Comparison of ENCODE assay signal across 1 cellular context in the genomic region with DNA sequence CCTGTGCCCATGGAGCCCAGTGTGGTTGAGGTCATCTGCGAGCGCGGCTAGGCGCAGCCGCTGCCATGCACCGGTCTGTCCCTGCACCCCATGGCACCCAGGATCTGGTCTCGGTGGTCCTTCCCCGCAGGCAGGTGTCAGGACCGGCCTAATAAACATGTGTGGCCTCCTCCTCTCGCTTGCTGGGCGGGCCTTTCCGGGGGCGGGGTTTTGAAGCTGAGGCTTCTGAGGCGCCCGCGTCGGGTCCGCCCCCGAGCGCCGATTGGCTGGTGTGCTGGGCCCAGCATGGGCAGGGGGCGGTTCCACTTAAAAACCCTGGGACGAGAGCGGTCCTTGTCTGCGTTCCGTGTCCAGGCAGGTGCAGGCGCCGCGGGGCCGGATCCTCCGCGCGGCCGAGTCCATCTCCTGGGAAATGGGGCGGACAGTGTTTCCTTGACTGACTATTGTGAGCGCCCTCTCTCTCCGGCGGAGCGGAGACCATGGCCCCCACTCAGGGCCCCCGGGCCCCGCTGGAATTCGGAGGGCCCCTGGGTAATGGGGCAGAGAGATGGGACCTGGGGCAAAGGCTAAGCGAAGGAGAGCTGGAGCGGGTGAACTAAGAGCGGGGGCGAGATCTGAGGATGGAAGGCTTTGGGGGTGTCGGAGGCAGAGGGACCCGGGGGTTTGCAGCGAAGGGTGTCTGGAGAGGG.
A peak's percentile ranks its signal among the peaks of the same experiment; 100 is the strongest.
TF ChIP-seq lines count a peak whose summit lies in the region.

A gene (plus strand): TSS at position 336 of the 689 bp plus-strand sequence. CDS start 144 bp downstream, at position 480.

TF ChIP-seq in HepG2, 621 proteins besides CTCF, POLR2A, EP300 and RAD21 (continued from another document and continues in another):
- TF ChIP-seq, protein P1, sequence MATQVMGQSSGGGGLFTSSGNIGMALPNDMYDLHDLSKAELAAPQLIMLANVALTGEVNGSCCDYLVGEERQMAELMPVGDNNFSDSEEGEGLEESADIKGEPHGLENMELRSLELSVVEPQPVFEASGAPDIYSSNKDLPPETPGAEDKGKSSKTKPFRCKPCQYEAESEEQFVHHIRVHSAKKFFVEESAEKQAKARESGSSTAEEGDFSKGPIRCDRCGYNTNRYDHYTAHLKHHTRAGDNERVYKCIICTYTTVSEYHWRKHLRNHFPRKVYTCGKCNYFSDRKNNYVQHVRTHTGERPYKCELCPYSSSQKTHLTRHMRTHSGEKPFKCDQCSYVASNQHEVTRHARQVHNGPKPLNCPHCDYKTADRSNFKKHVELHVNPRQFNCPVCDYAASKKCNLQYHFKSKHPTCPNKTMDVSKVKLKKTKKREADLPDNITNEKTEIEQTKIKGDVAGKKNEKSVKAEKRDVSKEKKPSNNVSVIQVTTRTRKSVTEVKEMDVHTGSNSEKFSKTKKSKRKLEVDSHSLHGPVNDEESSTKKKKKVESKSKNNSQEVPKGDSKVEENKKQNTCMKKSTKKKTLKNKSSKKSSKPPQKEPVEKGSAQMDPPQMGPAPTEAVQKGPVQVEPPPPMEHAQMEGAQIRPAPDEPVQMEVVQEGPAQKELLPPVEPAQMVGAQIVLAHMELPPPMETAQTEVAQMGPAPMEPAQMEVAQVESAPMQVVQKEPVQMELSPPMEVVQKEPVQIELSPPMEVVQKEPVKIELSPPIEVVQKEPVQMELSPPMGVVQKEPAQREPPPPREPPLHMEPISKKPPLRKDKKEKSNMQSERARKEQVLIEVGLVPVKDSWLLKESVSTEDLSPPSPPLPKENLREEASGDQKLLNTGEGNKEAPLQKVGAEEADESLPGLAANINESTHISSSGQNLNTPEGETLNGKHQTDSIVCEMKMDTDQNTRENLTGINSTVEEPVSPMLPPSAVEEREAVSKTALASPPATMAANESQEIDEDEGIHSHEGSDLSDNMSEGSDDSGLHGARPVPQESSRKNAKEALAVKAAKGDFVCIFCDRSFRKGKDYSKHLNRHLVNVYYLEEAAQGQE (IDR thresholded peaks at IDR 0.05; ENCODE audit: borderline replicate concordance in 1 of 2, low read depth in 1 of 2, low read length in 2 of 2) = peak in 1 of 2 experiments; percentile 80; a peak in 1 of 4 replicates
- no peak for TF ChIP-seq THYN1 (CRISPR knock-in tag; IDR thresholded peaks at IDR 0.05; ENCODE audit: borderline replicate concordance, low read depth)
- no peak for TF ChIP-seq ZNF256 (CRISPR knock-in tag; conservative IDR thresholded peaks at IDR 0.05)
- TF ChIP-seq SMAD9 (CRISPR knock-in tag; IDR thresholded peaks at IDR 0.05) = no peak
- peak; percentile 75 for TF ChIP-seq HOXA5 (CRISPR knock-in tag; IDR thresholded peaks at IDR 0.05)
- TF ChIP-seq PLRG1 (conservative IDR thresholded peaks at IDR 0.05) = no peak
- 0 out of 2 replicates have a peak, but pooled peaks have one; percentile 34 for TF ChIP-seq ZNF12 (CRISPR knock-in tag; IDR thresholded peaks at IDR 0.05)
- no peak for TF ChIP-seq ZNF660 (CRISPR knock-in tag; IDR thresholded peaks at IDR 0.05; ENCODE audit: borderline replicate concordance, low read depth)
- TF ChIP-seq DR1 (CRISPR knock-in tag; IDR thresholded peaks at IDR 0.05) = peak; percentile 99
- TF ChIP-seq GATAD1 (CRISPR knock-in tag; IDR thresholded peaks at IDR 0.05) = 0 out of 2 replicates have a peak, but pooled peaks have one; percentile 28
- 0 out of 2 replicates have a peak, but pooled peaks have one; percentile 60 for TF ChIP-seq ZNF615 (CRISPR knock-in tag; IDR thresholded peaks at IDR 0.05; ENCODE audit: borderline replicate concordance)
- 0 out of 2 replicates have a peak, but pooled peaks have one; percentile 60 for TF ChIP-seq IRX3 (CRISPR knock-in tag; IDR thresholded peaks at IDR 0.05; ENCODE audit: borderline replicate concordance, low read depth)
- 0 out of 2 replicates have a peak, but pooled peaks have one; percentile 43 for TF ChIP-seq POGZ (CRISPR knock-in tag; IDR thresholded peaks at IDR 0.05)
- TF ChIP-seq, protein P2, sequence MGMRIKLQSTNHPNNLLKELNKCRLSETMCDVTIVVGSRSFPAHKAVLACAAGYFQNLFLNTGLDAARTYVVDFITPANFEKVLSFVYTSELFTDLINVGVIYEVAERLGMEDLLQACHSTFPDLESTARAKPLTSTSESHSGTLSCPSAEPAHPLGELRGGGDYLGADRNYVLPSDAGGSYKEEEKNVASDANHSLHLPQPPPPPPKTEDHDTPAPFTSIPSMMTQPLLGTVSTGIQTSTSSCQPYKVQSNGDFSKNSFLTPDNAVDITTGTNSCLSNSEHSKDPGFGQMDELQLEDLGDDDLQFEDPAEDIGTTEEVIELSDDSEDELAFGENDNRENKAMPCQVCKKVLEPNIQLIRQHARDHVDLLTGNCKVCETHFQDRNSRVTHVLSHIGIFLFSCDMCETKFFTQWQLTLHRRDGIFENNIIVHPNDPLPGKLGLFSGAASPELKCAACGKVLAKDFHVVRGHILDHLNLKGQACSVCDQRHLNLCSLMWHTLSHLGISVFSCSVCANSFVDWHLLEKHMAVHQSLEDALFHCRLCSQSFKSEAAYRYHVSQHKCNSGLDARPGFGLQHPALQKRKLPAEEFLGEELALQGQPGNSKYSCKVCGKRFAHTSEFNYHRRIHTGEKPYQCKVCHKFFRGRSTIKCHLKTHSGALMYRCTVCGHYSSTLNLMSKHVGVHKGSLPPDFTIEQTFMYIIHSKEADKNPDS (CRISPR knock-in tag; IDR thresholded peaks at IDR 0.05) = no peak
- peak; percentile 62 for TF ChIP-seq ZMYM4 (CRISPR knock-in tag; IDR thresholded peaks at IDR 0.05)
- peak; percentile 97 for TF ChIP-seq FIP1L1 (IDR thresholded peaks at IDR 0.05; ENCODE audit: borderline replicate concordance, insufficient read depth, low read depth, low read length)
- TF ChIP-seq CEBPG (CRISPR knock-in tag; IDR thresholded peaks at IDR 0.05) = 0 out of 2 replicates have a peak, but pooled peaks have one; percentile 11
- 0 out of 2 replicates have a peak, but pooled peaks have one; percentile 29 for TF ChIP-seq ZNF235 (CRISPR knock-in tag; IDR thresholded peaks at IDR 0.05; ENCODE audit: borderline replicate concordance)
- TF ChIP-seq DMAP1 (CRISPR knock-in tag; IDR thresholded peaks at IDR 0.05) = no peak
- TF ChIP-seq ZNF343 (CRISPR knock-in tag; IDR thresholded peaks at IDR 0.05) = peak; percentile 69; the same call in 1 of the 2 replicates
- TF ChIP-seq, protein P3, sequence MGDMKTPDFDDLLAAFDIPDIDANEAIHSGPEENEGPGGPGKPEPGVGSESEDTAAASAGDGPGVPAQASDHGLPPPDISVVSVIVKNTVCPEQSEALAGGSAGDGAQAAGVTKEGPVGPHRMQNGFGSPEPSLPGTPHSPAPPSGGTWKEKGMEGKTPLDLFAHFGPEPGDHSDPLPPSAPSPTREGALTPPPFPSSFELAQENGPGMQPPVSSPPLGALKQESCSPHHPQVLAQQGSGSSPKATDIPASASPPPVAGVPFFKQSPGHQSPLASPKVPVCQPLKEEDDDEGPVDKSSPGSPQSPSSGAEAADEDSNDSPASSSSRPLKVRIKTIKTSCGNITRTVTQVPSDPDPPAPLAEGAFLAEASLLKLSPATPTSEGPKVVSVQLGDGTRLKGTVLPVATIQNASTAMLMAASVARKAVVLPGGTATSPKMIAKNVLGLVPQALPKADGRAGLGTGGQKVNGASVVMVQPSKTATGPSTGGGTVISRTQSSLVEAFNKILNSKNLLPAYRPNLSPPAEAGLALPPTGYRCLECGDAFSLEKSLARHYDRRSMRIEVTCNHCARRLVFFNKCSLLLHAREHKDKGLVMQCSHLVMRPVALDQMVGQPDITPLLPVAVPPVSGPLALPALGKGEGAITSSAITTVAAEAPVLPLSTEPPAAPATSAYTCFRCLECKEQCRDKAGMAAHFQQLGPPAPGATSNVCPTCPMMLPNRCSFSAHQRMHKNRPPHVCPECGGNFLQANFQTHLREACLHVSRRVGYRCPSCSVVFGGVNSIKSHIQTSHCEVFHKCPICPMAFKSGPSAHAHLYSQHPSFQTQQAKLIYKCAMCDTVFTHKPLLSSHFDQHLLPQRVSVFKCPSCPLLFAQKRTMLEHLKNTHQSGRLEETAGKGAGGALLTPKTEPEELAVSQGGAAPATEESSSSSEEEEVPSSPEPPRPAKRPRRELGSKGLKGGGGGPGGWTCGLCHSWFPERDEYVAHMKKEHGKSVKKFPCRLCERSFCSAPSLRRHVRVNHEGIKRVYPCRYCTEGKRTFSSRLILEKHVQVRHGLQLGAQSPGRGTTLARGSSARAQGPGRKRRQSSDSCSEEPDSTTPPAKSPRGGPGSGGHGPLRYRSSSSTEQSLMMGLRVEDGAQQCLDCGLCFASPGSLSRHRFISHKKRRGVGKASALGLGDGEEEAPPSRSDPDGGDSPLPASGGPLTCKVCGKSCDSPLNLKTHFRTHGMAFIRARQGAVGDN (CRISPR knock-in tag; IDR thresholded peaks at IDR 0.05) = peak; percentile 58
- TF ChIP-seq, protein P4, sequence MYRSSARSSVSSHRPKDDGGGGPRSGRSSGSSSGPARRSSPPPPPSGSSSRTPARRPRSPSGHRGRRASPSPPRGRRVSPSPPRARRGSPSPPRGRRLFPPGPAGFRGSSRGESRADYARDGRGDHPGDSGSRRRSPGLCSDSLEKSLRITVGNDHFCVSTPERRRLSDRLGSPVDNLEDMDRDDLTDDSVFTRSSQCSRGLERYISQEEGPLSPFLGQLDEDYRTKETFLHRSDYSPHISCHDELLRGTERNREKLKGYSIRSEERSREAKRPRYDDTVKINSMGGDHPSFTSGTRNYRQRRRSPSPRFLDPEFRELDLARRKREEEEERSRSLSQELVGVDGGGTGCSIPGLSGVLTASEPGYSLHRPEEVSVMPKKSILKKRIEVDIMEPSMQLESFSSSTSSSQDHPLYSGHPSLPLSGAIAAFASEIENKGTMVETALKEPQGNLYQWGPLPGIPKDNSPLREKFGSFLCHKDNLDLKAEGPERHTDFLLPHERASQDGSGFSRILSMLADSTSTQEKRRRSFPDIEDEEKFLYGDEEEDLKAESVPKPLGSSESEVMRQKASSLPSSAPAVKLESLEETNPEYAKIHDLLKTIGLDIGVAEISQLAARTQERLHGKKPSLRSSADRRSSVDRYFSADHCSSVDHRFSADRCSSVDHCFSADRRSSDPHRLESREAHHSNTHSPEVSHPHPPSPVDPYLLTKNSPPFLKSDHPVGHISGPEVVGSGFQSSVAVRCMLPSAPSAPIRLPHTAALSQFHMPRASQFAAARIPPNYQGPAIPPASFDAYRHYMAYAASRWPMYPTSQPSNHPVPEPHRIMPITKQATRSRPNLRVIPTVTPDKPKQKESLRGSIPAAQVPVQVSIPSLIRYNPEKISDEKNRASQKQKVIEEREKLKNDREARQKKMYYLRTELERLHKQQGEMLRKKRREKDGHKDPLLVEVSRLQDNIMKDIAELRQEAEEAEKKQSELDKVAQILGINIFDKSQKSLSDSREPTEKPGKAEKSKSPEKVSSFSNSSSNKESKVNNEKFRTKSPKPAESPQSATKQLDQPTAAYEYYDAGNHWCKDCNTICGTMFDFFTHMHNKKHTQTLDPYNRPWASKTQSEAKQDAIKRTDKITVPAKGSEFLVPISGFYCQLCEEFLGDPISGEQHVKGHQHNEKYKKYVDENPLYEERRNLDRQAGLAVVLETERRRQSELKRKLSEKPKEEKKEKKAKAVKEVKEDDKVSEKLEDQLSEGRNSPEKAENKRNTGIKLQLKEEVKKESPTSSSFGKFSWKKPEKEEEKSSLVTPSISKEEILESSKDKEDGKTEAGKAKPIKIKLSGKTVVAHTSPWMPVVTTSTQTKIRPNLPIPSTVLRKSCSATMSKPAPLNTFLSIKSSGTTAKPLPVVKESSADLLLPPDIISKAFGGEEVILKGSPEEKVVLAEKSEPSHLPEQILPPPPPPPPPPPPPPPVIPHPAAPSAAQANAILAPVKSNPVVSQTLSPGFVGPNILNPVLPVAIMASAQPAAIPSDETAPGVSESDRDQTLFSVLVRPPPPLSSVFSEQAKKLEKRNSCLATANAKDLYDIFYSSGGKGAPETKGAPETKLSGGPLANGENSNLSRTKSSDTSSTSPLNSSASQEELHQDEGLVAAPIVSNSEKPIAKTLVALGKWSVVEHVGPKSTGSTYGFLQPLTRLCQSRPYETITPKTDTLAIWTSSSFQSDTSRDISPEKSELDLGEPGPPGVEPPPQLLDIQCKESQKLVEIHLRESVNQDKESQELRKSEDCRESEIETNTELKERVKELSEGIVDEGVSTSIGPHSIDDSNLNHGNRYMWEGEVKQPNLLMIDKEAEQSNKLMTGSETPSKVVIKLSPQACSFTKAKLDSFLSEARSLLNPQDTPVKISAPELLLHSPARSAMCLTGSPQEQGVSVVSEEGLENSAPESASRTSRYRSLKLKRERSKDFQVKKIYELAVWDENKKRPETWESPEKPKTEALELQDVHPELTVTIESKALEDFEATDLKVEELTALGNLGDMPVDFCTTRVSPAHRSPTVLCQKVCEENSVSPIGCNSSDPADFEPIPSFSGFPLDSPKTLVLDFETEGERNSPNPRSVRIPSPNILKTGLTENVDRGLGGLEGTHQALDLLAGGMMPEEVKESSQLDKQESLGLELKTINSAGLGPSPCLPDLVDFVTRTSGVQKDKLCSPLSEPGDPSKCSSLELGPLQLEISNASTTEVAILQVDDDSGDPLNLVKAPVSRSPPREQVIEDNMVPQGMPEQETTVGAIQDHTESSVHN (CRISPR knock-in tag; IDR thresholded peaks at IDR 0.05) = no peak
- TF ChIP-seq SIN3B (IDR thresholded peaks at IDR 0.05; ENCODE audit: low read length) = no peak
- no peak for TF ChIP-seq LCORL (IDR thresholded peaks at IDR 0.05)
- TF ChIP-seq LCORL (CRISPR knock-in tag; IDR thresholded peaks at IDR 0.05) = no peak
- TF ChIP-seq ZFP37 (CRISPR knock-in tag; IDR thresholded peaks at IDR 0.05; ENCODE audit: borderline replicate concordance) = no peak
- TF ChIP-seq, protein P5, sequence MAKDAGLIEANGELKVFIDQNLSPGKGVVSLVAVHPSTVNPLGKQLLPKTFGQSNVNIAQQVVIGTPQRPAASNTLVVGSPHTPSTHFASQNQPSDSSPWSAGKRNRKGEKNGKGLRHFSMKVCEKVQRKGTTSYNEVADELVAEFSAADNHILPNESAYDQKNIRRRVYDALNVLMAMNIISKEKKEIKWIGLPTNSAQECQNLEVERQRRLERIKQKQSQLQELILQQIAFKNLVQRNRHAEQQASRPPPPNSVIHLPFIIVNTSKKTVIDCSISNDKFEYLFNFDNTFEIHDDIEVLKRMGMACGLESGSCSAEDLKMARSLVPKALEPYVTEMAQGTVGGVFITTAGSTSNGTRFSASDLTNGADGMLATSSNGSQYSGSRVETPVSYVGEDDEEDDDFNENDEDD (CRISPR knock-in tag; IDR thresholded peaks at IDR 0.05; ENCODE audit: borderline replicate concordance) = no peak
- no peak for TF ChIP-seq ZKSCAN8 (CRISPR knock-in tag; IDR thresholded peaks at IDR 0.05; ENCODE audit: borderline replicate concordance)
- TF ChIP-seq MEF2D (CRISPR knock-in tag; IDR thresholded peaks at IDR 0.05) = peak; percentile 58; the same call in 1 of the 2 replicates
- no peak for TF ChIP-seq SMAD3 (CRISPR knock-in tag; IDR thresholded peaks at IDR 0.05)
- TF ChIP-seq, protein P6, sequence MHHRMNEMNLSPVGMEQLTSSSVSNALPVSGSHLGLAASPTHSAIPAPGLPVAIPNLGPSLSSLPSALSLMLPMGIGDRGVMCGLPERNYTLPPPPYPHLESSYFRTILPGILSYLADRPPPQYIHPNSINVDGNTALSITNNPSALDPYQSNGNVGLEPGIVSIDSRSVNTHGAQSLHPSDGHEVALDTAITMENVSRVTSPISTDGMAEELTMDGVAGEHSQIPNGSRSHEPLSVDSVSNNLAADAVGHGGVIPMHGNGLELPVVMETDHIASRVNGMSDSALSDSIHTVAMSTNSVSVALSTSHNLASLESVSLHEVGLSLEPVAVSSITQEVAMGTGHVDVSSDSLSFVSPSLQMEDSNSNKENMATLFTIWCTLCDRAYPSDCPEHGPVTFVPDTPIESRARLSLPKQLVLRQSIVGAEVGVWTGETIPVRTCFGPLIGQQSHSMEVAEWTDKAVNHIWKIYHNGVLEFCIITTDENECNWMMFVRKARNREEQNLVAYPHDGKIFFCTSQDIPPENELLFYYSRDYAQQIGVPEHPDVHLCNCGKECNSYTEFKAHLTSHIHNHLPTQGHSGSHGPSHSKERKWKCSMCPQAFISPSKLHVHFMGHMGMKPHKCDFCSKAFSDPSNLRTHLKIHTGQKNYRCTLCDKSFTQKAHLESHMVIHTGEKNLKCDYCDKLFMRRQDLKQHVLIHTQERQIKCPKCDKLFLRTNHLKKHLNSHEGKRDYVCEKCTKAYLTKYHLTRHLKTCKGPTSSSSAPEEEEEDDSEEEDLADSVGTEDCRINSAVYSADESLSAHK (CRISPR knock-in tag; IDR thresholded peaks at IDR 0.05; ENCODE audit: borderline replicate concordance) = no peak
- no peak for TF ChIP-seq ZNF224 (CRISPR knock-in tag; IDR thresholded peaks at IDR 0.05)
